Comparison of ENCODE assay signal across 2 cellular contexts in the genomic region with DNA sequence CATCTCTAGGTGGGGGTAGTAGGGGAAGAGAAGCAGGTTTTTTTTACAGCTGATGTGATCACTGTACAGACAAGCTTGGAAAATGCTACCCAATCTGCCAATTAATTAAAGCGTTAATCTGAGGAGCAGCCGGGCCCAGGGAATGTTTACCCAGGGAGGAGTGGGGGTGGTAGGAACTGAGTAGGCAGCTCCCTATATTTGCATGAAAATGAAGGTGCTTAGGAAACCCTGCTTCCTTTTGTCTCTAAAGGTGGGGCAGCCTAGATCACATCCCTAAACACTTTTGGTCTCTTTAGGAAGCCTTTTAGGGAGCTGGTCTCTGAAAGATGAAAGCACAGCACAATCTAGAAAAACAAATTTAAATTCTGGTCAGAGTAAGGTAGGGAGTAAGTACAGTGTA.
TF ChIP-seq lines count a peak whose summit lies in the region.

No MANE protein-coding gene starts in this region.

TF ChIP-seq in SK-N-SH, 30 proteins besides CTCF, POLR2A, EP300 and RAD21 (continued from another document):
- TF ChIP-seq, protein P1, sequence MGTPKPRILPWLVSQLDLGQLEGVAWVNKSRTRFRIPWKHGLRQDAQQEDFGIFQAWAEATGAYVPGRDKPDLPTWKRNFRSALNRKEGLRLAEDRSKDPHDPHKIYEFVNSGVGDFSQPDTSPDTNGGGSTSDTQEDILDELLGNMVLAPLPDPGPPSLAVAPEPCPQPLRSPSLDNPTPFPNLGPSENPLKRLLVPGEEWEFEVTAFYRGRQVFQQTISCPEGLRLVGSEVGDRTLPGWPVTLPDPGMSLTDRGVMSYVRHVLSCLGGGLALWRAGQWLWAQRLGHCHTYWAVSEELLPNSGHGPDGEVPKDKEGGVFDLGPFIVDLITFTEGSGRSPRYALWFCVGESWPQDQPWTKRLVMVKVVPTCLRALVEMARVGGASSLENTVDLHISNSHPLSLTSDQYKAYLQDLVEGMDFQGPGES (IDR thresholded peaks at IDR 0.05; ENCODE audit: low read depth, low read length), result no peak
- no peak for TF ChIP-seq NFIC (IDR thresholded peaks at IDR 0.05; ENCODE audit: borderline replicate concordance)
- no peak for TF ChIP-seq TEAD4 (IDR thresholded peaks at IDR 0.05; ENCODE audit: borderline replicate concordance, insufficient read depth)
- TF ChIP-seq NRF1 (IDR thresholded peaks at IDR 0.05; ENCODE audit: low read depth, low read length), result no peak
- TF ChIP-seq, protein P2, sequence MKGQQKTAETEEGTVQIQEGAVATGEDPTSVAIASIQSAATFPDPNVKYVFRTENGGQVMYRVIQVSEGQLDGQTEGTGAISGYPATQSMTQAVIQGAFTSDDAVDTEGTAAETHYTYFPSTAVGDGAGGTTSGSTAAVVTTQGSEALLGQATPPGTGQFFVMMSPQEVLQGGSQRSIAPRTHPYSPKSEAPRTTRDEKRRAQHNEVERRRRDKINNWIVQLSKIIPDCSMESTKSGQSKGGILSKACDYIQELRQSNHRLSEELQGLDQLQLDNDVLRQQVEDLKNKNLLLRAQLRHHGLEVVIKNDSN (IDR thresholded peaks at IDR 0.05; ENCODE audit: borderline replicate concordance, low read depth), result no peak
- no peak for TF ChIP-seq MXI1 (IDR thresholded peaks at IDR 0.05; ENCODE audit: low read depth, low read length)
- TF ChIP-seq, protein P3, sequence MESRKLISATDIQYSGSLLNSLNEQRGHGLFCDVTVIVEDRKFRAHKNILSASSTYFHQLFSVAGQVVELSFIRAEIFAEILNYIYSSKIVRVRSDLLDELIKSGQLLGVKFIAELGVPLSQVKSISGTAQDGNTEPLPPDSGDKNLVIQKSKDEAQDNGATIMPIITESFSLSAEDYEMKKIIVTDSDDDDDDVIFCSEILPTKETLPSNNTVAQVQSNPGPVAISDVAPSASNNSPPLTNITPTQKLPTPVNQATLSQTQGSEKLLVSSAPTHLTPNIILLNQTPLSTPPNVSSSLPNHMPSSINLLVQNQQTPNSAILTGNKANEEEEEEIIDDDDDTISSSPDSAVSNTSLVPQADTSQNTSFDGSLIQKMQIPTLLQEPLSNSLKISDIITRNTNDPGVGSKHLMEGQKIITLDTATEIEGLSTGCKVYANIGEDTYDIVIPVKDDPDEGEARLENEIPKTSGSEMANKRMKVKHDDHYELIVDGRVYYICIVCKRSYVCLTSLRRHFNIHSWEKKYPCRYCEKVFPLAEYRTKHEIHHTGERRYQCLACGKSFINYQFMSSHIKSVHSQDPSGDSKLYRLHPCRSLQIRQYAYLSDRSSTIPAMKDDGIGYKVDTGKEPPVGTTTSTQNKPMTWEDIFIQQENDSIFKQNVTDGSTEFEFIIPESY (IDR thresholded peaks at IDR 0.05; ENCODE audit: borderline replicate concordance, low read depth), result no peak
- TF ChIP-seq YY1 (IDR thresholded peaks at IDR 0.05; ENCODE audit: low read depth), result no peak
- no peak for TF ChIP-seq MEF2A (IDR thresholded peaks at IDR 0.05; ENCODE audit: borderline replicate concordance, low read depth)
- TF ChIP-seq FOXM1 (IDR thresholded peaks at IDR 0.05; ENCODE audit: low read depth), result no peak

TF ChIP-seq in SK-N-SH treated with all-trans-retinoic acid at 6 μM for 48 hours, 23 proteins besides CTCF, POLR2A, EP300 and RAD21 (continued from another document):
- no peak for TF ChIP-seq POU6F1 (CRISPR knock-in tag; IDR thresholded peaks at IDR 0.05; ENCODE audit: borderline replicate concordance, low read depth)
- no peak for TF ChIP-seq CREB5 (CRISPR knock-in tag; IDR thresholded peaks at IDR 0.05; ENCODE audit: low read depth)
- no peak for TF ChIP-seq ISL1 (CRISPR knock-in tag; IDR thresholded peaks at IDR 0.05)
- TF ChIP-seq RARB (CRISPR knock-in tag; IDR thresholded peaks at IDR 0.05), result no peak
- no peak for TF ChIP-seq PATZ1 (CRISPR knock-in tag; IDR thresholded peaks at IDR 0.05; ENCODE audit: borderline replicate concordance)
- no peak for TF ChIP-seq TCF4 (CRISPR knock-in tag; IDR thresholded peaks at IDR 0.05; ENCODE audit: borderline replicate concordance)
- TF ChIP-seq, protein P4, sequence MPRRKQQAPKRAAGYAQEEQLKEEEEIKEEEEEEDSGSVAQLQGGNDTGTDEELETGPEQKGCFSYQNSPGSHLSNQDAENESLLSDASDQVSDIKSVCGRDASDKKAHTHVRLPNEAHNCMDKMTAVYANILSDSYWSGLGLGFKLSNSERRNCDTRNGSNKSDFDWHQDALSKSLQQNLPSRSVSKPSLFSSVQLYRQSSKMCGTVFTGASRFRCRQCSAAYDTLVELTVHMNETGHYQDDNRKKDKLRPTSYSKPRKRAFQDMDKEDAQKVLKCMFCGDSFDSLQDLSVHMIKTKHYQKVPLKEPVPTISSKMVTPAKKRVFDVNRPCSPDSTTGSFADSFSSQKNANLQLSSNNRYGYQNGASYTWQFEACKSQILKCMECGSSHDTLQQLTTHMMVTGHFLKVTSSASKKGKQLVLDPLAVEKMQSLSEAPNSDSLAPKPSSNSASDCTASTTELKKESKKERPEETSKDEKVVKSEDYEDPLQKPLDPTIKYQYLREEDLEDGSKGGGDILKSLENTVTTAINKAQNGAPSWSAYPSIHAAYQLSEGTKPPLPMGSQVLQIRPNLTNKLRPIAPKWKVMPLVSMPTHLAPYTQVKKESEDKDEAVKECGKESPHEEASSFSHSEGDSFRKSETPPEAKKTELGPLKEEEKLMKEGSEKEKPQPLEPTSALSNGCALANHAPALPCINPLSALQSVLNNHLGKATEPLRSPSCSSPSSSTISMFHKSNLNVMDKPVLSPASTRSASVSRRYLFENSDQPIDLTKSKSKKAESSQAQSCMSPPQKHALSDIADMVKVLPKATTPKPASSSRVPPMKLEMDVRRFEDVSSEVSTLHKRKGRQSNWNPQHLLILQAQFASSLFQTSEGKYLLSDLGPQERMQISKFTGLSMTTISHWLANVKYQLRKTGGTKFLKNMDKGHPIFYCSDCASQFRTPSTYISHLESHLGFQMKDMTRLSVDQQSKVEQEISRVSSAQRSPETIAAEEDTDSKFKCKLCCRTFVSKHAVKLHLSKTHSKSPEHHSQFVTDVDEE (CRISPR knock-in tag; IDR thresholded peaks at IDR 0.05), result no peak
- TF ChIP-seq ZNF565 (CRISPR knock-in tag; conservative IDR thresholded peaks at IDR 0.05; ENCODE audit: low read depth), result no peak
- no peak for TF ChIP-seq ARNTL (CRISPR knock-in tag; IDR thresholded peaks at IDR 0.05; ENCODE audit: borderline replicate concordance, low read depth)
- no peak for TF ChIP-seq PPARA (CRISPR knock-in tag; IDR thresholded peaks at IDR 0.05; ENCODE audit: borderline replicate concordance)
- TF ChIP-seq, protein P5, sequence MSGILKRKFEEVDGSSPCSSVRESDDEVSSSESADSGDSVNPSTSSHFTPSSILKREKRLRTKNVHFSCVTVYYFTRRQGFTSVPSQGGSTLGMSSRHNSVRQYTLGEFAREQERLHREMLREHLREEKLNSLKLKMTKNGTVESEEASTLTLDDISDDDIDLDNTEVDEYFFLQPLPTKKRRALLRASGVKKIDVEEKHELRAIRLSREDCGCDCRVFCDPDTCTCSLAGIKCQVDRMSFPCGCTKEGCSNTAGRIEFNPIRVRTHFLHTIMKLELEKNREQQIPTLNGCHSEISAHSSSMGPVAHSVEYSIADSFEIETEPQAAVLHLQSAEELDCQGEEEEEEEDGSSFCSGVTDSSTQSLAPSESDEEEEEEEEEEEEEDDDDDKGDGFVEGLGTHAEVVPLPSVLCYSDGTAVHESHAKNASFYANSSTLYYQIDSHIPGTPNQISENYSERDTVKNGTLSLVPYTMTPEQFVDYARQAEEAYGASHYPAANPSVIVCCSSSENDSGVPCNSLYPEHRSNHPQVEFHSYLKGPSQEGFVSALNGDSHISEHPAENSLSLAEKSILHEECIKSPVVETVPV (CRISPR knock-in tag; IDR thresholded peaks at IDR 0.05), result no peak
